ENCODE assay signal across 7 cellular contexts in the genomic region with DNA sequence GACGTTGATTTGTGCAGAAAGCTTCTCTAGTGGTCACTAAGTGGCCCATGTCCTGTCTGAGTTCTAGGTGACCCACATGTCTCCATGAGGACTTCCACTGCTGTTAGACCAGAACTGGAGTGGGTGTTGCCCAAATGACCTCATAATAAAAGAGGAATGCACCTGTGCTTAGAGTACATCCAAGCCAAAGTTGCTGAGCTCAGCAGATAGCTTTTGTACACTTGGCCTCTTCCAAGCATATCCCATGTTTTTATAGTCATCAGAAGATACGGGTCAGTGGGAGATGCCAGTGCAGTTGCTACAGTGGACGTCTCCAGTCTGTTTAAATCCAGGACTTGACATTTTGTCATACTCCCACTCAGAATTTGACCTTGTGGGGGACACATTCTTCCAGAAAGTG.
"Had no signal": no experiment of that assay in that cellular context is flagged by ENCODE, and none has a peak within 500 bp of the region (broad histone marks: within the 10 kb centered on the region; RNA-seq: fewer than 3 reads in every experiment).

No MANE protein-coding gene starts in this region.

- DNase-seq: GM23248, GOT3, H7, HCEC 1CT, KBM-7 had no signal

- H3K4me3 ChIP-seq: GM23248 had no signal

- FAIRE-seq: HTR-8/SVneo had no signal

- H3K9ac ChIP-seq: GM23248, KMS-11 had no signal

- H2AFZ ChIP-seq: GM23248 had no signal

- H3K4me2 ChIP-seq: KMS-11 had no signal

- H3K27ac ChIP-seq: GM23248, KMS-11 had no signal
